In genomic region chr1:227736814-227737432, GRCh38 we compare ENCODE assay signal across 2 cellular contexts.
TF ChIP-seq lines count a peak whose summit lies in the region.

No MANE protein-coding gene starts in this region.

TF ChIP-seq in SK-N-SH, 30 proteins besides CTCF, POLR2A, EP300 and RAD21:
- TF ChIP-seq EZH2phosphoT487 (IDR thresholded peaks at IDR 0.05; ENCODE audit: borderline replicate concordance, low read depth), result no peak
- no peak for TF ChIP-seq USF1 (IDR thresholded peaks at IDR 0.05; ENCODE audit: borderline replicate concordance, low read depth)
- TF ChIP-seq RFX5 (IDR thresholded peaks at IDR 0.05; ENCODE audit: low read length), result no peak
- TF ChIP-seq MAX (IDR thresholded peaks at IDR 0.05; ENCODE audit: low read depth), result no peak
- TF ChIP-seq FOXJ3 (CRISPR knock-in tag; IDR thresholded peaks at IDR 0.05), result no peak
- no peak for TF ChIP-seq USF2 (IDR thresholded peaks at IDR 0.05; ENCODE audit: borderline replicate concordance, low read depth, low read length)
- no peak for TF ChIP-seq PBX3 (IDR thresholded peaks at IDR 0.05)
- TF ChIP-seq YY1 (IDR thresholded peaks at IDR 0.05; ENCODE audit: low read depth), result no peak
- no peak for TF ChIP-seq TAF1 (IDR thresholded peaks at IDR 0.05; ENCODE audit: borderline replicate concordance, low read depth, low read length)
- no peak for TF ChIP-seq TEAD4 (IDR thresholded peaks at IDR 0.05; ENCODE audit: borderline replicate concordance, insufficient read depth)
- no peak for TF ChIP-seq POLR2AphosphoS5 (IDR thresholded peaks at IDR 0.05; ENCODE audit: low read depth, low read length)
- TF ChIP-seq JUND (IDR thresholded peaks at IDR 0.05), result no peak
- TF ChIP-seq IRF3 (IDR thresholded peaks at IDR 0.05; ENCODE audit: low read depth, low read length), result no peak
- no peak for TF ChIP-seq GABPA (IDR thresholded peaks at IDR 0.05; ENCODE audit: low read depth)
- no peak for TF ChIP-seq CHD2 (IDR thresholded peaks at IDR 0.05; ENCODE audit: low read length, partially characterized antibody)
- no peak for TF ChIP-seq RXRA (IDR thresholded peaks at IDR 0.05; ENCODE audit: borderline replicate concordance, low read depth)
- no peak for TF ChIP-seq ELF1 (IDR thresholded peaks at IDR 0.05)
- TF ChIP-seq FOSL2 (IDR thresholded peaks at IDR 0.05; ENCODE audit: borderline replicate concordance, low read depth), result no peak
- no peak for TF ChIP-seq MEF2A (IDR thresholded peaks at IDR 0.05; ENCODE audit: borderline replicate concordance, low read depth)

TF ChIP-seq in SK-N-SH treated with all-trans-retinoic acid at 6 μM for 48 hours, 23 proteins besides CTCF, POLR2A, EP300 and RAD21:
- no peak for TF ChIP-seq CSRNP3 (CRISPR knock-in tag; IDR thresholded peaks at IDR 0.05)
- TF ChIP-seq ZC3H10 (CRISPR knock-in tag; IDR thresholded peaks at IDR 0.05), result no peak
- no peak for TF ChIP-seq PPARA (CRISPR knock-in tag; IDR thresholded peaks at IDR 0.05; ENCODE audit: borderline replicate concordance)
- no peak for TF ChIP-seq OSR1 (CRISPR knock-in tag; IDR thresholded peaks at IDR 0.05)
- TF ChIP-seq CSDC2 (CRISPR knock-in tag; IDR thresholded peaks at IDR 0.05), result no peak
- TF ChIP-seq ZNF565 (CRISPR knock-in tag; conservative IDR thresholded peaks at IDR 0.05; ENCODE audit: low read depth), result no peak
- no peak for TF ChIP-seq ZFP3 (CRISPR knock-in tag; IDR thresholded peaks at IDR 0.05)
- TF ChIP-seq BACH2 (CRISPR knock-in tag; IDR thresholded peaks at IDR 0.05; ENCODE audit: borderline replicate concordance), result no peak
- no peak for TF ChIP-seq TCF4 (CRISPR knock-in tag; IDR thresholded peaks at IDR 0.05; ENCODE audit: borderline replicate concordance)
- no peak for TF ChIP-seq SNAI2 (CRISPR knock-in tag; IDR thresholded peaks at IDR 0.05)
- TF ChIP-seq ESRRG (CRISPR knock-in tag; IDR thresholded peaks at IDR 0.05), result no peak
- no peak for TF ChIP-seq ISL1 (CRISPR knock-in tag; IDR thresholded peaks at IDR 0.05)
- TF ChIP-seq GLIS3 (CRISPR knock-in tag; IDR thresholded peaks at IDR 0.05), result no peak
- no peak for TF ChIP-seq RARB (CRISPR knock-in tag; IDR thresholded peaks at IDR 0.05)
- no peak for TF ChIP-seq POU6F1 (CRISPR knock-in tag; IDR thresholded peaks at IDR 0.05; ENCODE audit: borderline replicate concordance, low read depth)
- no peak for TF ChIP-seq PATZ1 (CRISPR knock-in tag; IDR thresholded peaks at IDR 0.05; ENCODE audit: borderline replicate concordance)
- no peak for TF ChIP-seq ARNTL (CRISPR knock-in tag; IDR thresholded peaks at IDR 0.05; ENCODE audit: borderline replicate concordance, low read depth)
- no peak for TF ChIP-seq TOX (CRISPR knock-in tag; IDR thresholded peaks at IDR 0.05; ENCODE audit: borderline replicate concordance)
- no peak for TF ChIP-seq ZNF8 (CRISPR knock-in tag; IDR thresholded peaks at IDR 0.05)
